Comparison of ENCODE assay signal across 1 cellular context in the genomic region with DNA sequence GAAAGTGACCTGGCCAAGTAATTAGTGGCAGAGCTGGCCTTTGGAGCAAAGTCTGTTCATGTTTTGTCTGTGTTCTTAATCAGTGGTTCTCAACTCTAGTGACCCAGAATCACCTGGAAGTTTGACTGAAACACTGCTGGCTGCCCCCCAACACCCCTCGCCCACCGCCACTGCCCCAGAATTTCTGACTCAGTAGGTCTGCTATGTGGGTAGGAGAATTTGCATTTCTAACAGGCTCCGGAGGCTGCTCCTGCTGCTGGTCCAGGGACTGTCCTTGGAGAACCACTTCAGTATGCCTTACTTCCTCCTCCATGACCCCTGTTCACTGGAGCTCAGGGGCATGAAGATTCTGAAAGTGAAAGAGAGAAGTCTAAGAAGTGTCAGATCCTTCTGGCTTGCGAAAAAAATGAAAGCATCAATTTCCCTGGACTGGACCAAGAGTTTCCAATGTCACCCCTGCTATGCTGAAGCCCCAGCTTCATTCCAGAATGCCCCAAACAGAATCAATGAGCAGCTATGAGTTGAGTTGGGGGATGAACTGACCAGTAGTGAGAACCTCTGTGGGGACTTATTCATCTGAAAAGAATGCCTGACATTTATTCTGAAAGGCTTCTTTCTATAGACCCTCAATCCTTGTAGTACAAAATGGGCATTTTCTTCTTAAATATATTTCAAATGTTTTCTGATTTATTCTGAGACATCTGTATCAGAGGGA.
TF ChIP-seq lines count a peak whose summit lies in the region.

No MANE protein-coding gene starts in this region.

TF ChIP-seq in HepG2, 621 proteins besides CTCF, POLR2A, EP300 and RAD21:
- TF ChIP-seq WIZ (CRISPR knock-in tag; IDR thresholded peaks at IDR 0.05) (no peak), ZNF644 (CRISPR knock-in tag; IDR thresholded peaks at IDR 0.05; ENCODE audit: low read depth) (no peak)
